In genomic region chr12:1605129-1606020, GRCh38 we compare ENCODE assay signal across 1 cellular context.
TF ChIP-seq lines count a peak whose summit lies in the region.

No MANE protein-coding gene starts in this region.

TF ChIP-seq in K562, 482 proteins besides CTCF, POLR2A, EP300 and RAD21 (continued from another document and continues in another):
- TF ChIP-seq ARID3A (IDR thresholded peaks at IDR 0.05; ENCODE audit: borderline replicate concordance, low read depth, low read length), result no peak
- no peak for TF ChIP-seq CBFA2T2 (conservative IDR thresholded peaks at IDR 0.05)
- no peak for TF ChIP-seq NR3C1 (CRISPR knock-in tag; IDR thresholded peaks at IDR 0.05)
- peak; percentile 84 for TF ChIP-seq THRB (CRISPR knock-in tag; conservative IDR thresholded peaks at IDR 0.05)
- TF ChIP-seq MBD2 (IDR thresholded peaks at IDR 0.05; ENCODE audit: borderline replicate concordance, low read depth), result no peak
- no peak for TF ChIP-seq HNRNPLL (IDR thresholded peaks at IDR 0.05; ENCODE audit: low read depth, low read length, poor library complexity, severe bottlenecking)
- TF ChIP-seq HEY1 (CRISPR knock-in tag; IDR thresholded peaks at IDR 0.05; ENCODE audit: borderline replicate concordance), result no peak
- TF ChIP-seq ZFX (CRISPR knock-in tag; IDR thresholded peaks at IDR 0.05), result no peak; the same call in 1 of the 2 replicates
- TF ChIP-seq ZC3H4 (CRISPR knock-in tag; IDR thresholded peaks at IDR 0.05; ENCODE audit: borderline replicate concordance), result no peak
- TF ChIP-seq ZNF830 (CRISPR knock-in tag; IDR thresholded peaks at IDR 0.05), result 0 out of 2 replicates have a peak, but pooled peaks have one; percentile 34
- TF ChIP-seq, protein P1, sequence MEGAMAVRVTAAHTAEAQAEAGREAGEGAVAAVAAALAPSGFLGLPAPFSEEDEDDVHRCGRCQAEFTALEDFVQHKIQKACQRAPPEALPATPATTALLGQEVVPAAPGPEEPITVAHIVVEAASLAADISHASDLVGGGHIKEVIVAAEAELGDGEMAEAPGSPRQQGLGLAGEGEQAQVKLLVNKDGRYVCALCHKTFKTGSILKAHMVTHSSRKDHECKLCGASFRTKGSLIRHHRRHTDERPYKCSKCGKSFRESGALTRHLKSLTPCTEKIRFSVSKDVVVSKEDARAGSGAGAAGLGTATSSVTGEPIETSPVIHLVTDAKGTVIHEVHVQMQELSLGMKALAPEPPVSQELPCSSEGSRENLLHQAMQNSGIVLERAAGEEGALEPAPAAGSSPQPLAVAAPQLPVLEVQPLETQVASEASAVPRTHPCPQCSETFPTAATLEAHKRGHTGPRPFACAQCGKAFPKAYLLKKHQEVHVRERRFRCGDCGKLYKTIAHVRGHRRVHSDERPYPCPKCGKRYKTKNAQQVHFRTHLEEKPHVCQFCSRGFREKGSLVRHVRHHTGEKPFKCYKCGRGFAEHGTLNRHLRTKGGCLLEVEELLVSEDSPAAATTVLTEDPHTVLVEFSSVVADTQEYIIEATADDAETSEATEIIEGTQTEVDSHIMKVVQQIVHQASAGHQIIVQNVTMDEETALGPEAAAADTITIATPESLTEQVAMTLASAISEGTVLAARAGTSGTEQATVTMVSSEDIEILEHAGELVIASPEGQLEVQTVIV (CRISPR knock-in tag; IDR thresholded peaks at IDR 0.05; ENCODE audit: borderline replicate concordance), result no peak
- TF ChIP-seq TBL1XR1 (IDR thresholded peaks at IDR 0.05; ENCODE audit: low read length in 2 of 2), result no peak
- TF ChIP-seq ZBTB8A (IDR thresholded peaks at IDR 0.05; ENCODE audit: partially characterized antibody), result no peak
- no peak for TF ChIP-seq SNIP1 (IDR thresholded peaks at IDR 0.05; ENCODE audit: low read depth)
- peak; percentile 78 for TF ChIP-seq TOE1 (IDR thresholded peaks at IDR 0.05; ENCODE audit: borderline replicate concordance)
- TF ChIP-seq TOE1 (CRISPR knock-in tag; IDR thresholded peaks at IDR 0.05; ENCODE audit: borderline replicate concordance, low read depth), result no peak
- no peak for TF ChIP-seq HDAC6 (IDR thresholded peaks at IDR 0.05; ENCODE audit: low read depth, low read length)
- 0 out of 4 replicates have a peak, but pooled peaks of 1 of the 2 experiments have one; percentile 28 for TF ChIP-seq MCM7 (IDR thresholded peaks at IDR 0.05)
- TF ChIP-seq, protein P2, sequence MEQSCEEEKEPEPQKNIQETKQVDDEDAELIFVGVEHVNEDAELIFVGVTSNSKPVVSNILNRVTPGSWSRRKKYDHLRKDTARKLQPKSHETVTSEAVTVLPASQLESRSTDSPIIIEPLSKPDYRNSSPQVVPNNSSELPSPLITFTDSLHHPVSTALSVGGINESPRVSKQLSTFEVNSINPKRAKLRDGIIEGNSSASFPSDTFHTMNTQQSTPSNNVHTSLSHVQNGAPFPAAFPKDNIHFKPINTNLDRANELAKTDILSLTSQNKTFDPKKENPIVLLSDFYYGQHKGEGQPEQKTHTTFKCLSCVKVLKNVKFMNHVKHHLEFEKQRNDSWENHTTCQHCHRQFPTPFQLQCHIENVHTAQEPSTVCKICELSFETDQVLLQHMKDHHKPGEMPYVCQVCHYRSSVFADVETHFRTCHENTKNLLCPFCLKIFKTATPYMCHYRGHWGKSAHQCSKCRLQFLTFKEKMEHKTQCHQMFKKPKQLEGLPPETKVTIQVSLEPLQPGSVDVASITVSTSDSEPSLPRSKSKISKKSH (CRISPR knock-in tag; IDR thresholded peaks at IDR 0.05), result no peak
- no peak for TF ChIP-seq ETS2 (tag; IDR thresholded peaks at IDR 0.05; ENCODE audit: borderline replicate concordance, poor library complexity, severe bottlenecking)
- no peak for TF ChIP-seq ETV5 (CRISPR knock-in tag; IDR thresholded peaks at IDR 0.05; ENCODE audit: low read depth)
- no peak for TF ChIP-seq RB1 (IDR thresholded peaks at IDR 0.05; ENCODE audit: low read depth)
- TF ChIP-seq, protein P3, sequence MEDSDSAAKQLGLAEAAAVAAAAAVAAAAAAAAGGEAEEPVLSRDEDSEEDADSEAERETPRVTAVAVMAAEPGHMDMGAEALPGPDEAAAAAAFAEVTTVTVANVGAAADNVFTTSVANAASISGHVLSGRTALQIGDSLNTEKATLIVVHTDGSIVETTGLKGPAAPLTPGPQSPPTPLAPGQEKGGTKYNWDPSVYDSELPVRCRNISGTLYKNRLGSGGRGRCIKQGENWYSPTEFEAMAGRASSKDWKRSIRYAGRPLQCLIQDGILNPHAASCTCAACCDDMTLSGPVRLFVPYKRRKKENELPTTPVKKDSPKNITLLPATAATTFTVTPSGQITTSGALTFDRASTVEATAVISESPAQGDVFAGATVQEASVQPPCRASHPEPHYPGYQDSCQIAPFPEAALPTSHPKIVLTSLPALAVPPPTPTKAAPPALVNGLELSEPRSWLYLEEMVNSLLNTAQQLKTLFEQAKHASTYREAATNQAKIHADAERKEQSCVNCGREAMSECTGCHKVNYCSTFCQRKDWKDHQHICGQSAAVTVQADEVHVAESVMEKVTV (CRISPR knock-in tag; IDR thresholded peaks at IDR 0.05), result 0 out of 2 replicates have a peak, but pooled peaks have one; percentile 38
- 0 out of 2 replicates have a peak, but pooled peaks have one; percentile 22 for TF ChIP-seq ZNF740 (CRISPR knock-in tag; IDR thresholded peaks at IDR 0.05)
- no peak for TF ChIP-seq ZNF740 (tag; IDR thresholded peaks at IDR 0.05)
- TF ChIP-seq ZNF785 (CRISPR knock-in tag; IDR thresholded peaks at IDR 0.05), result no peak
- TF ChIP-seq ZNF511 (CRISPR knock-in tag; IDR thresholded peaks at IDR 0.05), result no peak
- no peak for TF ChIP-seq L3MBTL2 (IDR thresholded peaks at IDR 0.05)
- no peak for TF ChIP-seq CXXC5 (CRISPR knock-in tag; IDR thresholded peaks at IDR 0.05)
- TF ChIP-seq BHLHE40 (IDR thresholded peaks at IDR 0.05; ENCODE audit: low read length), result no peak
- TF ChIP-seq ZNF76 (CRISPR knock-in tag; IDR thresholded peaks at IDR 0.05; ENCODE audit: borderline replicate concordance), result no peak
- no peak for TF ChIP-seq HIVEP1 (CRISPR knock-in tag; IDR thresholded peaks at IDR 0.05)
- TF ChIP-seq TAF9B (IDR thresholded peaks at IDR 0.05; ENCODE audit: partially characterized antibody), result no peak
- no peak for TF ChIP-seq CTCFL (IDR thresholded peaks at IDR 0.05; ENCODE audit: borderline replicate concordance, insufficient read depth, low read depth, low read length, poor library complexity, severe bottlenecking)
- TF ChIP-seq CC2D1A (IDR thresholded peaks at IDR 0.05), result peak; percentile 52; the same call in 1 of the 2 replicates
- peak; percentile 36; the same call in 1 of the 2 replicates for TF ChIP-seq NFRKB (IDR thresholded peaks at IDR 0.05; ENCODE audit: low read depth)
- no peak for TF ChIP-seq PRMT5 (CRISPR knock-in tag; IDR thresholded peaks at IDR 0.05)
- TF ChIP-seq, protein P4, sequence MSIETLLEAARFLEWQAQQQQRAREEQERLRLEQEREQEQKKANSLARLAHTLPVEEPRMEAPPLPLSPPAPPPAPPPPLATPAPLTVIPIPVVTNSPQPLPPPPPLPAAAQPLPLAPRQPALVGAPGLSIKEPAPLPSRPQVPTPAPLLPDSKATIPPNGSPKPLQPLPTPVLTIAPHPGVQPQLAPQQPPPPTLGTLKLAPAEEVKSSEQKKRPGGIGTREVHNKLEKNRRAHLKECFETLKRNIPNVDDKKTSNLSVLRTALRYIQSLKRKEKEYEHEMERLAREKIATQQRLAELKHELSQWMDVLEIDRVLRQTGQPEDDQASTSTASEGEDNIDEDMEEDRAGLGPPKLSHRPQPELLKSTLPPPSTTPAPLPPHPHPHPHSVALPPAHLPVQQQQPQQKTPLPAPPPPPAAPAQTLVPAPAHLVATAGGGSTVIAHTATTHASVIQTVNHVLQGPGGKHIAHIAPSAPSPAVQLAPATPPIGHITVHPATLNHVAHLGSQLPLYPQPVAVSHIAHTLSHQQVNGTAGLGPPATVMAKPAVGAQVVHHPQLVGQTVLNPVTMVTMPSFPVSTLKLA (conservative IDR thresholded peaks at IDR 0.05), result no peak
- no peak; a peak in 1 of 4 replicates for TF ChIP-seq ARNT (IDR thresholded peaks at IDR 0.05)
- TF ChIP-seq TEAD4 (IDR thresholded peaks at IDR 0.05; ENCODE audit: low read length), result peak; percentile 44
- no peak for TF ChIP-seq TEAD4 (CRISPR knock-in tag; IDR thresholded peaks at IDR 0.05; ENCODE audit: borderline replicate concordance)
- TF ChIP-seq XRCC4 (IDR thresholded peaks at IDR 0.05; ENCODE audit: extremely low read depth, insufficient read depth, insufficient read length), result no peak
- TF ChIP-seq ELF2 (CRISPR knock-in tag; IDR thresholded peaks at IDR 0.05), result no peak
- peak; percentile 59; the same call in 1 of the 2 replicates for TF ChIP-seq C11orf30 (IDR thresholded peaks at IDR 0.05; ENCODE audit: low read depth)
- no peak for TF ChIP-seq ZNF717 (CRISPR knock-in tag; IDR thresholded peaks at IDR 0.05)
- TF ChIP-seq TCFL5 (CRISPR knock-in tag; conservative IDR thresholded peaks at IDR 0.05), result no peak
- TF ChIP-seq ATF6 (CRISPR knock-in tag; IDR thresholded peaks at IDR 0.05), result no peak
- TF ChIP-seq CEBPB (tag; IDR thresholded peaks at IDR 0.05), result no peak
